Comparison of ENCODE assay signal across 21 cellular contexts in genomic region chr7:68449099-68449498, GRCh38.
A peak's percentile ranks its signal among the peaks of the same experiment; 100 is the strongest.
DNase-seq lines count a peak whose midpoint lies in the region; ATAC-seq, FAIRE-seq and TF ChIP-seq lines count a peak whose summit lies in the region.
"Had no signal": no experiment of that assay in that cellular context is flagged by ENCODE, and none has a peak within 500 bp of the region (broad histone marks: within the 10 kb centered on the region; RNA-seq: fewer than 3 reads in every experiment).

No MANE protein-coding gene starts in this region.

- H3K27me3 Mint-ChIP-seq in CD4-positive, alpha-beta T cell = no peaks in the 10 kb centered on the region
- H3K27me3 Mint-ChIP-seq: CD4-positive, alpha-beta memory T cell had no signal

- no peaks in the 10 kb centered on the region for H3K36me3 Mint-ChIP-seq in CD4-positive, alpha-beta T cell (ENCODE audit: low read depth)
- H3K36me3 Mint-ChIP-seq: CD4-positive, alpha-beta memory T cell had no signal

- CTCF ChIA-PET in HepG2 (lab: Yijun Ruan, JAX; ENCODE audit: low intra/inter-chr PET ratio, low total read pairs) = no interaction called here
- CTCF ChIA-PET in CD4-positive, alpha-beta T cell (lab: Charles Lee) = no interaction called here
- CTCF ChIA-PET in HEK293 (lab: Yijun Ruan, JAX) = no interaction called here

- POLR2A ChIA-PET in HepG2 (lab: Yijun Ruan, JAX) (no interaction called here), HEK293 (lab: Yijun Ruan, JAX) (no interaction called here)
- POLR2A ChIA-PET in CD4-positive, alpha-beta T cell (lab: Charles Lee) = no interaction called here

- H3K27ac ChIP-seq in HepG2 (ENCODE audit: extremely low read length, insufficient read depth, low read length) = no peak overlapping the region
- no peak overlapping the region for H3K27ac ChIP-seq in right lobe of liver
- no peak overlapping the region for H3K27ac ChIP-seq in CD4-positive, alpha-beta T cell (ENCODE audit: low read depth, low read length)
- H3K27ac ChIP-seq in HEK293 (ENCODE audit: extremely low read depth, low read depth, low read length) = no peak overlapping the region
- H3K27ac ChIP-seq: BLaER1 treated with 17β-estradiol and CSF1 and Interleukin-3, amounts not matched to agents 10 nM and 100 nM; C4-2B had no signal

- H3K4me3 ChIP-seq in HepG2 (replicated peaks in 1 of 3; ENCODE audit: insufficient read depth in 1 of 3, low read depth in 2 of 3, low read length in 3 of 3) (no peak overlapping the region), right lobe of liver (no peak overlapping the region), HEK293 (ENCODE audit: low read depth, low read length) (no peak overlapping the region)
- H3K4me3 ChIP-seq: BLaER1 treated with 17β-estradiol and CSF1 and Interleukin-3, amounts not matched to agents 10 nM and 100 nM had no signal

- H3K4me3 Mint-ChIP-seq in CD4-positive, alpha-beta T cell = no peak overlapping the region
- H3K4me3 Mint-ChIP-seq: CD4-positive, alpha-beta memory T cell had no signal

- H3K36me3 ChIP-seq in HepG2 (replicated peaks in 1 of 2; ENCODE audit: control insufficient read depth in 1 of 2, insufficient read depth in 2 of 2, low read length in 2 of 2) (no peaks in the 10 kb centered on the region), right lobe of liver (no peaks in the 10 kb centered on the region), HEK293 (ENCODE audit: control insufficient read depth in 2 of 2, insufficient read depth in 1 of 2, low read length in 2 of 2) (no peaks in the 10 kb centered on the region)
- H3K36me3 ChIP-seq: BLaER1 treated with 17β-estradiol and CSF1 and Interleukin-3, amounts not matched to agents 10 nM and 100 nM had no signal

- no peak overlapping the region for H3K9ac ChIP-seq in HepG2 (ENCODE audit: insufficient read depth, low read depth, low read length)
- H3K9ac ChIP-seq: BLaER1 treated with 17β-estradiol and CSF1 and Interleukin-3, amounts not matched to agents 10 nM and 100 nM had no signal

- FAIRE-seq in HepG2 (lab: Jason Lieb, UNC) = no peak
- FAIRE-seq: A204.1, D721Med, G401.6, GM12891, GM19239 had no signal

- H3K27me3 ChIP-seq in HepG2 (ENCODE audit: control insufficient read depth in 1 of 2, insufficient read depth in 2 of 2, low read length in 2 of 2) (no peaks in the 10 kb centered on the region), right lobe of liver (no peaks in the 10 kb centered on the region)
- H3K27me3 ChIP-seq in CD4-positive, alpha-beta T cell (ENCODE audit: control insufficient read depth, insufficient read depth, low read length) = no peaks in the 10 kb centered on the region
- H3K27me3 ChIP-seq: BLaER1 treated with 17β-estradiol and CSF1 and Interleukin-3, amounts not matched to agents 10 nM and 100 nM had no signal

- no peak overlapping the region for H2AFZ ChIP-seq in HepG2 (ENCODE audit: low read length)

- TF ChIP-seq RAD21 in HepG2 (CRISPR knock-in tag; IDR thresholded peaks at IDR 0.05) = no peak

- 5% methylated on average over 2 of the region's 2 CpGs for WGBS in HepG2 (ENCODE audit: low lambda C conversion rate)
- WGBS in right lobe of liver (ENCODE audit: insufficient coverage, low coverage, low lambda C conversion rate, missing lambda C conversion rate) = 71% methylated on average over 1 of the region's 2 CpGs

- intact Hi-C loops in HepG2 (cut with micrococcal nuclease; ENCODE audit: unreplicated experiment) (no loop called here), right lobe of liver (cut with DNase I) (no loop called here)
- intact Hi-C loops in CD4-positive, alpha-beta T cell (cut with DNase I, micrococcal nuclease) = no loop called here

- H3K4me1 ChIP-seq in HepG2 (ENCODE audit: insufficient read depth, low read length) = no peaks in the 10 kb centered on the region
- H3K4me1 ChIP-seq in right lobe of liver = no peaks in the 10 kb centered on the region
- H3K4me1 ChIP-seq in HEK293 (ENCODE audit: control insufficient read depth, insufficient read depth, low read length) = no peaks in the 10 kb centered on the region
- H3K4me1 ChIP-seq: BLaER1 treated with 17β-estradiol and CSF1 and Interleukin-3, amounts not matched to agents 10 nM and 100 nM; Caco-2 had no signal

- no peak for ATAC-seq in HepG2
- no peak for ATAC-seq in right lobe of liver
- no peak for ATAC-seq in CD4-positive, alpha-beta T cell (ENCODE audit: poor library complexity)
- no peak for ATAC-seq in GM21381 (IDR thresholded peaks at IDR 0.05; ENCODE audit: unreplicated experiment)

- peaks cover 16% of the 10 kb centered on the region for H3K9me3 Mint-ChIP-seq in CD4-positive, alpha-beta T cell

- in situ Hi-C loops in HepG2 (cut with HindIII; ENCODE audit: extremely low pct_ligation_motif_present, low pct_unique_long_range_greater_than_20kb) = no loop called here

- no peaks in the 10 kb centered on the region for H3K79me2 ChIP-seq in HepG2 (ENCODE audit: insufficient read depth, low read length)

- no peak for DNase-seq in HepG2 (ENCODE audit: low spot score)
- DNase-seq in right lobe of liver = no peak
- DNase-seq in CD4-positive, alpha-beta T cell = no peak
- no peak for DNase-seq in NCI-H748 (lab: John Stamatoyannopoulos, UW; ENCODE audit: unreplicated experiment)
- no peak for DNase-seq in NCI-H69 (lab: John Stamatoyannopoulos, UW)
- DNase-seq: 8988T; ACHN; Caco-2; Calu3; CD4-positive, alpha-beta memory T cell; DMS79 treated with DMSO at 0.1 percent for 48 hours; GF-D8 had no signal

- TF ChIP-seq EP300 in HepG2 (IDR thresholded peaks at IDR 0.05; ENCODE audit: low read depth in 2 of 2, low read length in 2 of 2) (no peak), HepG2 (CRISPR knock-in tag; IDR thresholded peaks at IDR 0.05; ENCODE audit: borderline replicate concordance) (no peak)

- no TSS peak for BruUV-seq in HepG2 (replicated peaks; lab: Mats Ljungman, UMichigan)

- no peaks in the 10 kb centered on the region for H3K4me1 Mint-ChIP-seq in CD4-positive, alpha-beta T cell (ENCODE audit: low read depth)
- H3K4me1 Mint-ChIP-seq: CD4-positive, alpha-beta memory T cell had no signal

- H3K4me2 ChIP-seq in HepG2 (ENCODE audit: low read depth, low read length) = no peak overlapping the region
- H3K4me2 ChIP-seq: BLaER1 treated with 17β-estradiol and CSF1 and Interleukin-3, amounts not matched to agents 10 nM and 100 nM had no signal

- H4K20me1 ChIP-seq in HepG2 (ENCODE audit: insufficient read depth, low read length) = no peaks in the 10 kb centered on the region
- H4K20me1 ChIP-seq: BLaER1 treated with 17β-estradiol and CSF1 and Interleukin-3, amounts not matched to agents 10 nM and 100 nM had no signal

- TF ChIP-seq CTCF in HepG2 (CRISPR knock-in tag; IDR thresholded peaks at IDR 0.05) = no peak
- TF ChIP-seq CTCF in right lobe of liver (IDR thresholded peaks at IDR 0.05) = no peak
- peak; percentile 14 for TF ChIP-seq CTCF in CD4-positive, alpha-beta T cell (IDR thresholded peaks at IDR 0.05)
- TF ChIP-seq CTCF in HEK293 (tag by site-specific recombination; IDR thresholded peaks at IDR 0.05) = no peak

- H3K9me3 ChIP-seq in HepG2 (ENCODE audit: low read length) (peaks cover 68% of the 10 kb centered on the region), right lobe of liver (no peaks in the 10 kb centered on the region), HEK293 (ENCODE audit: control insufficient read depth, insufficient read depth, low read depth, low read length) (no peaks in the 10 kb centered on the region)
- H3K9me3 ChIP-seq in CD4-positive, alpha-beta T cell (ENCODE audit: control insufficient read depth, low read length) = no peaks in the 10 kb centered on the region

- no peak overlapping the region for H3K27ac Mint-ChIP-seq in CD4-positive, alpha-beta T cell

- no peak for TF ChIP-seq POLR2A in HepG2 (IDR thresholded peaks at IDR 0.05; ENCODE audit: insufficient read depth in 1 of 2, low read depth in 2 of 2, low read length in 2 of 2)
- TF ChIP-seq POLR2A in right lobe of liver (IDR thresholded peaks at IDR 0.05) = no peak

TF ChIP-seq in HepG2, 621 proteins besides CTCF, POLR2A, EP300 and RAD21:
- TF ChIP-seq ZNF660 (CRISPR knock-in tag; IDR thresholded peaks at IDR 0.05; ENCODE audit: borderline replicate concordance, low read depth) (no peak), TRIM22 (IDR thresholded peaks at IDR 0.05) (peak; percentile 63; the same call in 1 of the 2 replicates)
TF ChIP-seq in HepG2: peak in this region for 1.

TF ChIP-seq in HEK293, 187 proteins besides CTCF, POLR2A, EP300 and RAD21 (continues in another document):
- TF ChIP-seq ZNF530 (tag by site-specific recombination; IDR thresholded peaks at IDR 0.05; ENCODE audit: low read depth) (no peak), GLIS2 (tag by site-specific recombination; IDR thresholded peaks at IDR 0.05) (no peak), ZNF280C (tag by site-specific recombination; IDR thresholded peaks at IDR 0.05) (no peak), ZBTB1 (tag by site-specific recombination; IDR thresholded peaks at IDR 0.05) (no peak), SCRT2 (tag by site-specific recombination; IDR thresholded peaks at IDR 0.05) (no peak), ZNF747 (tag by site-specific recombination; IDR thresholded peaks at IDR 0.05) (no peak), ZNF560 (tag by site-specific recombination; IDR thresholded peaks at IDR 0.05; ENCODE audit: borderline replicate concordance) (no peak), TRIM28 (IDR thresholded peaks at IDR 0.05; ENCODE audit: borderline replicate concordance, low read length) (no peak), PRDM1 (tag by site-specific recombination; IDR thresholded peaks at IDR 0.05) (peak; percentile 89)
